ENCODE assay signal across 8 cellular contexts in the genomic region with DNA sequence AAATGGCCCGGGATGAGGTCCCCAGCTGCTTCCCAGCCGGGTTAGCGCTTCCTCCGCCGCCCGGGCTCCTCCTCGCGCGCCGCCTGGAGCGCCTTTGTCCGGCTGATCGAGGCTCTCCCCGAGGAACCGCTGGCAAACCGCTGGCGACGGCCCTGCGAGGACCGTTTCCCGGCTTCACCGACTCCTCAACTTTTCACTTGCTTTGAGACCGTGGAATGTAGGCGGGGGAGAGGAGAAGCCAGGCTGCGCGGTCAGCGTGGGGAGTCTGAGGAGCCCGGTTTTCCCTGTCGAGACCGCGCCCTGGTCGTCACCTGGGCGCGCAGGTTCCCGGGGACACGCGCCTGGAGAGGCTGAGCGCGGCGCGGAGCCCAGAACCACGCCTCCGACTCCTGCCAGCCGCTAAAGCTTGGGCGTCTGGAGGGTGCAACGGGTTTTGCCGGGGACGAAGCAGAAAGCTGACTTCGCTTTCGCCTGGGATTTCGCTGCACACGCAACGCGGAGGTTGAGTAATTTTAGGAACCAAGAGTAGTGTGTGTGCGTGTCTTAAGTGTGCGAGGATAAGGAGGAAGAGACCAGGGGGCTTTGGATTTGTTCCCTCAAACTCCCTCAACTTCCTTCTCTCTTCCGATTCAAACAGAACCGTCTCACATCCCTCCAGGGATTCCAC. TPM values are rescaled to one million over a fixed set of nuclear protein-coding genes. Genes with fewer than 3 reads are reported as not detected.
DNase-seq lines count a peak whose midpoint lies in the region; ATAC-seq and TF ChIP-seq lines count a peak whose summit lies in the region.

No MANE protein-coding gene starts in this region.

- POLR2A ChIA-PET in activated CD4-positive, alpha-beta T cell treated with anti-CD3 and anti-CD28 coated beads for 36 hours (lab: Charles Lee) = interaction anchor here (0.5 to 0.7 kb wide), 3 partner anchors 98 to 581 kb away, joined by 3 to 6 read pairs (median 3); no protein-coding TSS in a partner anchor

- peak; percentile 59 for ATAC-seq in activated CD4-positive, alpha-beta T cell treated with anti-CD3 and anti-CD28 coated beads for 36 hours
- peak; percentile 29 for ATAC-seq in HG02623 (IDR thresholded peaks at IDR 0.05; ENCODE audit: unreplicated experiment)

- peak overlapping the region; percentile 84 for H3K27ac Mint-ChIP-seq in activated CD4-positive, alpha-beta T cell treated with anti-CD3 and anti-CD28 coated beads for 36 hours

- no peak overlapping the region for H3K27ac ChIP-seq in substantia nigra (ENCODE audit: low read depth, low read length, poor library complexity, severe bottlenecking)

- intact Hi-C loops in activated CD4-positive, alpha-beta T cell treated with anti-CD3 and anti-CD28 coated beads for 36 hours (cut with DNase I, micrococcal nuclease) = loop anchor here (2.0 to 10.0 kb wide), 11 partner anchors 58 to 1266 kb away; a partner anchor contains a TSS

- H3K4me3 Mint-ChIP-seq in activated CD4-positive, alpha-beta T cell treated with anti-CD3 and anti-CD28 coated beads for 36 hours = peak overlapping the region; percentile 84

- DNase-seq in activated CD4-positive, alpha-beta T cell treated with anti-CD3 and anti-CD28 coated beads for 36 hours = peak; percentile 73
- DNase-seq in activated CD4-positive, alpha-beta T cell treated with anti-CD3 and anti-CD28 coated beads, Interleukin-2, amount 50 U/mL, for 1 hour = no peak
- DNase-seq in NCI-H187 (lab: John Stamatoyannopoulos, UW) (peak; percentile 47 to 48), epithelial cell of esophagus (ENCODE audit: low read depth) (peak; percentile 80), mucosa of gallbladder (ENCODE audit: low spot score) (peak; percentile 40), substantia nigra (lab: John Stamatoyannopoulos, UW) (peak in 25 of 49 donors; percentile 4 to 59 (median 26))
- DNase-seq in activated CD8-positive, alpha-beta memory T cell treated with anti-CD3 and anti-CD28 coated beads for 24 hours = peak; percentile 82

- peaks cover 20% of the 10 kb centered on the region for H3K36me3 Mint-ChIP-seq in activated CD4-positive, alpha-beta T cell treated with anti-CD3 and anti-CD28 coated beads for 36 hours (ENCODE audit: low read depth)

- H3K4me1 Mint-ChIP-seq in activated CD4-positive, alpha-beta T cell treated with anti-CD3 and anti-CD28 coated beads for 36 hours = peaks cover 29% of the 10 kb centered on the region

- TF ChIP-seq CTCF in epithelial cell of esophagus (IDR thresholded peaks at IDR 0.05; ENCODE audit: insufficient read depth, low read depth, low read length, missing control alignments) = no peak

- peak overlapping the region; percentile 79 for H3K4me3 ChIP-seq in epithelial cell of esophagus (ENCODE audit: low read length)

- H3K9me3 Mint-ChIP-seq in activated CD4-positive, alpha-beta T cell treated with anti-CD3 and anti-CD28 coated beads for 36 hours (ENCODE audit: low read depth) = no peaks in the 10 kb centered on the region

- H3K27me3 Mint-ChIP-seq in activated CD4-positive, alpha-beta T cell treated with anti-CD3 and anti-CD28 coated beads for 36 hours = peaks cover 5% of the 10 kb centered on the region

- CTCF ChIA-PET in activated CD4-positive, alpha-beta T cell treated with anti-CD3 and anti-CD28 coated beads for 36 hours (lab: Charles Lee) = interaction anchor here (0.6 to 1.1 kb wide), 2 partner anchors 15 to 81 kb away, joined by 3 to 4 read pairs; a partner anchor contains a TSS

RNA-seq across cellular contexts. Expression of a gene that starts 7.3 kb away (rescaled TPM):
- 10 to 100 TPM; 15.2 to 16.2 TPM for total RNA-seq in activated CD4-positive, alpha-beta T cell treated with anti-CD3 and anti-CD28 coated beads for 36 hours
- 16.8 TPM for total RNA-seq in mucosa of gallbladder
